In genomic region chr2:101751875-101752619, GRCh38 we compare ENCODE assay signal across 9 cellular contexts. TPM values are rescaled to one million over a fixed set of nuclear protein-coding genes. Genes with fewer than 3 reads are reported as not detected.
DNase-seq lines count a peak whose midpoint lies in the region; ATAC-seq, FAIRE-seq and TF ChIP-seq lines count a peak whose summit lies in the region.
"Had no signal": no experiment of that assay in that cellular context is flagged by ENCODE, and none has a peak within 500 bp of the region (broad histone marks: within the 10 kb centered on the region; RNA-seq: fewer than 3 reads in every experiment).

No MANE protein-coding gene starts in this region.

- POLR2A ChIA-PET in A673 (lab: Charles Lee; ENCODE audit: low non-redundant PET), result interaction anchor here (1.2 kb wide), 1 partner anchor 15 kb away, joined by 6 read pairs; no protein-coding TSS in a partner anchor

- DNase-seq in GM18507 (ENCODE audit: extremely low spot score, insufficient read length, low read depth) (peak; percentile 38), Peyer's patch (peak in 2 of 3 donors; percentile 65 to 70), naive B cell (peak; percentile 71), A673 (ENCODE audit: low spot score) (no peak), HuH-7.5 (ENCODE audit: low spot score) (no peak), AG08395 (ENCODE audit: low spot score) (no peak)
- DNase-seq in activated effector memory CD4-positive, alpha-beta T cell treated with Interleukin-2 at 50 U/mL for 16 hours, result no peak

- H3K27me3 ChIP-seq in Peyer's patch, result no peaks in the 10 kb centered on the region
- no peaks in the 10 kb centered on the region for H3K27me3 ChIP-seq in A673 (replicated peaks; ENCODE audit: insufficient read depth, low read depth, low read length, poor library complexity)

- H3K4me3 ChIP-seq in Peyer's patch (no peak overlapping the region), A673 (ENCODE audit: low read depth, low read length, poor library complexity, severe bottlenecking) (no peak overlapping the region)

- no peak for TF ChIP-seq POLR2A in Peyer's patch (IDR thresholded peaks at IDR 0.05)

- no peaks in the 10 kb centered on the region for H3K9me3 Mint-ChIP-seq in naive B cell

- H3K4me1 ChIP-seq in Peyer's patch (peaks cover 0 to 37% (median 19%) of the 10 kb centered on the region in 4 donors), A673 (ENCODE audit: insufficient read depth, low read length, poor library complexity, severe bottlenecking) (peaks cover 58% of the 10 kb centered on the region)

- TF ChIP-seq CTCF in Peyer's patch (IDR thresholded peaks at IDR 0.05) (no peak), A673 (conservative IDR thresholded peaks at IDR 0.05; ENCODE audit: low read depth, low read length) (no peak)

- no peaks in the 10 kb centered on the region for H3K27me3 Mint-ChIP-seq in naive B cell

- no peaks in the 10 kb centered on the region for H3K9me3 ChIP-seq in Peyer's patch
- H3K9me3 ChIP-seq in A673 (ENCODE audit: low read depth, low read length, poor library complexity, severe bottlenecking), result no peaks in the 10 kb centered on the region

- H3K36me3 Mint-ChIP-seq in naive B cell, result peaks cover 0 to 3% of the 10 kb centered on the region in 2 donors

- CTCF ChIA-PET in A673 (lab: Charles Lee), result no interaction called here

- intact Hi-C loops in A673 (cut with micrococcal nuclease; ENCODE audit: unreplicated experiment), result no loop called here

- H3K4me1 Mint-ChIP-seq in naive B cell, result peaks cover 68 to 84% (median 75%) of the 10 kb centered on the region in 3 donors

- no peaks in the 10 kb centered on the region for H3K36me3 ChIP-seq in Peyer's patch
- H3K36me3 ChIP-seq in A673 (ENCODE audit: insufficient read depth, low read length, poor library complexity, severe bottlenecking), result no peaks in the 10 kb centered on the region

- H3K4me3 Mint-ChIP-seq in naive B cell, result peak overlapping the region; percentile 17 to 85 (median 60)

- FAIRE-seq in GM18507 (lab: Jason Lieb, UNC), result peak; percentile 78

- H3K27ac ChIP-seq in Peyer's patch (peak overlapping the region in 2 of 4 donors; percentile 6 to 55), A673 (ENCODE audit: low read depth, low read length, poor library complexity, severe bottlenecking) (no peak overlapping the region)

- H3K27ac Mint-ChIP-seq in naive B cell, result peak overlapping the region; percentile 67 to 96 (median 90)

- ATAC-seq in HG02759 (IDR thresholded peaks at IDR 0.05; ENCODE audit: unreplicated experiment) (peak; percentile 82), naive B cell (ENCODE audit: low read depth in 2 of 2) (peak; percentile 88 to 89)
- ATAC-seq: HCT116 had no signal

- no TSS peak for BruUV-seq in A673 (replicated peaks; lab: Mats Ljungman, UMichigan)

RNA-seq across cellular contexts. Expression of gene MAP4K4, which starts 54.5 kb away (rescaled TPM):
- total RNA-seq in Peyer's patch, result 10 to 100 TPM; 14.2 to 65.2 (median 29.1) TPM
- polyA plus RNA-seq in naive B cell (ENCODE audit: low read depth in 6 of 6), result 10 to 100 TPM; 11.8 to 36.0 (median 20.3) TPM
- total RNA-seq in A673 (2021), result 154 and 157 TPM in 2 replicates

Comparison
In these comparisons a context has a peak if more than half of its experiments do, and no peak if none do; other contexts are left out.
1. DNase-seq: peak in GM18507 (single experiment), Peyer's patch (2 of 3) and naive B cell (single experiment); none in A673 (single experiment), HuH-7.5 (single experiment), AG08395 (single experiment) and activated effector memory CD4-positive, alpha-beta T cell treated with Interleukin-2 at 50 U/mL for 16 hours (single experiment).